In the genomic region with DNA sequence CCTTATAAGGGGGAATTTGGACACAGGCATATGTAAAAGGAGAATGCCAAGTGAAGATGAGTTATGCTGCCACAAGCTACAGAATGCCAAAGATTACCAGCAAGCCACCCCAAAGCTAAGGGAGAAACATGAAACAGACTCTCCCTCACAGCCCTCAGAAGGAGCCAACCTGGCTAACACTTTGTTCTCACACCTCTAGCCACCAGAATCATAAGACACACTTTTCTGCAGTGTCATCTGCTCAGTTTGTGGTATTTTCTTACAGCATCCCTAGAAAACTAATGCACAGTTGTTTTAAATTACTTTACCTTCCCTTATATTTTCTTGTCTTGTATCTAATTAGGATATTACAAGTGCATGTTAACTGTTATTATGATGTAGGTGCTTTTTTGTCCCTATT, we compare ENCODE assay signal across 29 cellular contexts.
"Had no signal": no experiment of that assay in that cellular context is flagged by ENCODE, and none has a peak within 500 bp of the region (broad histone marks: within the 10 kb centered on the region; RNA-seq: fewer than 3 reads in every experiment).

No MANE protein-coding gene starts in this region.

- H3K27me3 ChIP-seq: ascending aorta, body of pancreas, MG63, Peyer's patch, SJCRH30 had no signal

- H3K4me3 Mint-ChIP-seq: activated CD4-positive, alpha-beta T cell treated with anti-CD3 and anti-CD28 coated beads for 36 hours; activated CD8-positive, alpha-beta T cell treated with anti-CD3 and anti-CD28 coated beads, Interleukin-2, amount 10 ng/mL, durations not matched to agents 7 days and 5 days; activated naive CD8-positive, alpha-beta T cell treated with anti-CD3 and anti-CD28 coated beads, Interleukin-2, amount 50 U/mL, for 24 hours had no signal

- H3K4me3 ChIP-seq: ascending aorta, body of pancreas, MG63, Peyer's patch, SJCRH30 had no signal

- H3K27ac Mint-ChIP-seq: activated CD4-positive, alpha-beta T cell treated with anti-CD3 and anti-CD28 coated beads for 36 hours; activated CD8-positive, alpha-beta T cell treated with anti-CD3 and anti-CD28 coated beads, Interleukin-2, amount 10 ng/mL, durations not matched to agents 7 days and 5 days; activated naive CD4-positive, alpha-beta T cell treated with anti-CD3 and anti-CD28 coated beads, Interleukin-2, amount 50 U/mL, for 72 hours; activated naive CD8-positive, alpha-beta T cell treated with anti-CD3 and anti-CD28 coated beads, Interleukin-2, amount 50 U/mL, for 24 hours had no signal

- FAIRE-seq: bronchial epithelial cell had no signal

- H3K9me3 ChIP-seq: ascending aorta, body of pancreas, MG63, Peyer's patch, SJCRH30, SK-N-SH had no signal

- H3K4me1 ChIP-seq: SJCRH30 had no signal

- H3K36me3 ChIP-seq: ascending aorta, MG63, Peyer's patch, SJCRH30 had no signal

- H3K36me3 Mint-ChIP-seq: activated naive CD4-positive, alpha-beta T cell treated with anti-CD3 and anti-CD28 coated beads, Interleukin-2, amount 50 U/mL, for 72 hours had no signal

- DNase-seq: activated CD4-positive, alpha-beta T cell treated with anti-CD3 and anti-CD28 coated beads for 36 hours; activated CD8-positive, alpha-beta T cell treated with anti-CD3 and anti-CD28 coated beads, Interleukin-2, amount 10 ng/mL, durations not matched to agents 7 days and 5 days; activated effector memory CD4-positive, alpha-beta T cell treated with Interleukin-2 at 50 U/mL for 16 hours; activated naive CD4-positive, alpha-beta T cell treated with Interleukin-2 at 50 U/mL for 16 hours; activated naive CD8-positive, alpha-beta T cell treated with anti-CD3 and anti-CD28 coated beads, Interleukin-2, amount 50 U/mL, for 24 hours; amniotic stem cell; body of pancreas; central memory CD4-positive, alpha-beta T cell; MG63; MV-4-11; NCI-H1092 treated with DMSO at 0.1 percent for 48 hours; NCI-H1417 treated with DMSO at 0.1 percent for 48 hours; NCI-H1694; NCI-H2029; NCI-H2107; NCI-H2171 treated with DMSO at 0.1 percent for 48 hours; NCI-H226; NCI-H510A; NCI-H526 treated with DMSO at 0.1 percent for 48 hours; Peyer's patch; Right ventricle myocardium superior; SJCRH30; SK-N-SH; T-helper 1 cell had no signal

- H3K27me3 Mint-ChIP-seq: activated CD4-positive, alpha-beta T cell treated with anti-CD3 and anti-CD28 coated beads for 36 hours; activated naive CD8-positive, alpha-beta T cell treated with anti-CD3 and anti-CD28 coated beads, Interleukin-2, amount 50 U/mL, for 24 hours had no signal

- ATAC-seq: activated CD4-positive, alpha-beta T cell treated with anti-CD3 and anti-CD28 coated beads for 36 hours; activated CD8-positive, alpha-beta T cell treated with anti-CD3 and anti-CD28 coated beads, Interleukin-2, amount 10 ng/mL, durations not matched to agents 7 days and 5 days; activated naive CD4-positive, alpha-beta T cell treated with anti-CD3 and anti-CD28 coated beads, Interleukin-2, amount 50 U/mL, for 72 hours; activated naive CD8-positive, alpha-beta T cell treated with anti-CD3 and anti-CD28 coated beads, Interleukin-2, amount 50 U/mL, for 24 hours; body of pancreas had no signal

- H3K9ac ChIP-seq: SK-N-SH had no signal

- H3K9me3 Mint-ChIP-seq: activated naive CD4-positive, alpha-beta T cell treated with anti-CD3 and anti-CD28 coated beads, Interleukin-2, amount 50 U/mL, for 72 hours; activated naive CD8-positive, alpha-beta T cell treated with anti-CD3 and anti-CD28 coated beads, Interleukin-2, amount 50 U/mL, for 24 hours had no signal

- H3K27ac ChIP-seq: ascending aorta, body of pancreas, Peyer's patch, RWPE1, SJCRH30, VCaP had no signal

- H3K4me2 ChIP-seq: SK-N-SH had no signal
